ENCODE assay signal across 14 cellular contexts in genomic region chr7:117053407-117053806, GRCh38.
DNase-seq lines count a peak whose midpoint lies in the region; ATAC-seq and TF ChIP-seq lines count a peak whose summit lies in the region.
"Had no signal": no experiment of that assay in that cellular context is flagged by ENCODE, and none has a peak within 500 bp of the region (broad histone marks: within the 10 kb centered on the region; RNA-seq: fewer than 3 reads in every experiment).

No MANE protein-coding gene starts in this region.

- POLR2A ChIA-PET in A673 (lab: Charles Lee; ENCODE audit: low non-redundant PET) = no interaction called here

- intact Hi-C loops in A673 (cut with micrococcal nuclease; ENCODE audit: unreplicated experiment) = no loop called here

- H3K4me3 ChIP-seq in A673 (ENCODE audit: low read depth, low read length, poor library complexity, severe bottlenecking) = no peak overlapping the region
- no peak overlapping the region for H3K4me3 ChIP-seq in AG10803 (ENCODE audit: low read length)
- no peak overlapping the region for H3K4me3 ChIP-seq in fibroblast of the aortic adventitia (ENCODE audit: low read depth, low read length)
- H3K4me3 ChIP-seq: K562, PC-9 had no signal

- peaks cover 11% of the 10 kb centered on the region for H3K4me1 ChIP-seq in A673 (ENCODE audit: insufficient read depth, low read length, poor library complexity, severe bottlenecking)

- H3K27ac ChIP-seq in A673 (ENCODE audit: low read depth, low read length, poor library complexity, severe bottlenecking) = no peak overlapping the region
- H3K27ac ChIP-seq: PC-9 had no signal

- no peak for TF ChIP-seq CTCF in A673 (conservative IDR thresholded peaks at IDR 0.05; ENCODE audit: low read depth, low read length)
- no peak for TF ChIP-seq CTCF in AG10803 (conservative IDR thresholded peaks at IDR 0.05; ENCODE audit: low read length)
- no peak for TF ChIP-seq CTCF in fibroblast of the aortic adventitia (IDR thresholded peaks at IDR 0.05; ENCODE audit: insufficient read depth, low read length)

- DNase-seq in A673 (ENCODE audit: low spot score) (peak; percentile 78), AG10803 (ENCODE audit: low read depth) (peak; percentile 43), NCI-H69 (lab: John Stamatoyannopoulos, UW) (peak; percentile 64), fibroblast of the aortic adventitia (ENCODE audit: low read depth) (peak; percentile 23), UCSD-AML1 (lab: John Stamatoyannopoulos, UW; ENCODE audit: unreplicated experiment) (no peak), activated gamma-delta T cell (lab: John Stamatoyannopoulos, UW) (no peak)
- DNase-seq: C1 segment of cervical spinal cord, DMS153, NCI-H1048, NCI-H774, PC-9, SK-N-SH had no signal

- CTCF ChIA-PET in A673 (lab: Charles Lee) = no interaction called here

- H3K9me3 ChIP-seq in A673 (ENCODE audit: low read depth, low read length, poor library complexity, severe bottlenecking) = no peaks in the 10 kb centered on the region
- H3K9me3 ChIP-seq: SK-N-SH had no signal

- no peaks in the 10 kb centered on the region for H3K27me3 ChIP-seq in A673 (replicated peaks; ENCODE audit: insufficient read depth, low read depth, low read length, poor library complexity)

- no TSS peak for BruUV-seq in A673 (replicated peaks; lab: Mats Ljungman, UMichigan)

- ATAC-seq in HG03097 (IDR thresholded peaks at IDR 0.05; ENCODE audit: low FRiP score, unreplicated experiment) = no peak
- ATAC-seq: K562 had no signal

- no peaks in the 10 kb centered on the region for H3K36me3 ChIP-seq in A673 (ENCODE audit: insufficient read depth, low read length, poor library complexity, severe bottlenecking)

Comparison
In these comparisons a context has a peak if more than half of its experiments do, and no peak if none do; other contexts are left out.
1. DNase-seq: peak in A673 (single experiment), AG10803 (single experiment), NCI-H69 (single experiment) and fibroblast of the aortic adventitia (single experiment); none in UCSD-AML1 (single experiment) and activated gamma-delta T cell (single experiment).